ENCODE assay signal across 13 cellular contexts in the genomic region with DNA sequence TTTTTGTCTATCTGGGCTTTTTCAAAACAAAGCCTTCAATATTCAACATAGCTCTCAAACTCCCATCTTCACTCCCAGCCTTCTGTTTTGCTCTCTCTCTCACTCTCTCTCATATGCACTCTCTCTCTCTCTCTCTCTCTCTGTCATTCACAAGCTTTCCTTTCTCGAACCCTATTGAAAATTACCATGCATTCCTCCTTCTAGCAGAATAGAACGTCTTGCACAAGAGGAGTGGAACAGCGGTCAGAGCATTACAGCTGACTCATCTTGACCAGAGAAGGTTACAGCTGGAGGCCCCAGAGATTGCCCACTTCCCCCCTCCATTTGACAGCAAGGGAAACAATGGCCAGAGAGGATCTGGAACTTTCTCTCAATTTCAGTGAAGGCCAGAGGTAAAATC. TPM values are rescaled to one million over a fixed set of nuclear protein-coding genes. Genes with fewer than 3 reads are reported as not detected.
DNase-seq lines count a peak whose midpoint lies in the region; ATAC-seq, FAIRE-seq and TF ChIP-seq lines count a peak whose summit lies in the region.
"Had no signal": no experiment of that assay in that cellular context is flagged by ENCODE, and none has a peak within 500 bp of the region (broad histone marks: within the 10 kb centered on the region; RNA-seq: fewer than 3 reads in every experiment).

No MANE protein-coding gene starts in this region.

- peak in 1 of 2 donors; percentile 9 for TF ChIP-seq EP300 in tibial nerve (IDR thresholded peaks at IDR 0.05)

- FAIRE-seq in HTR-8/SVneo (lab: Jason Lieb, UNC): peak; percentile 96
- FAIRE-seq: TTC549 had no signal

- TF ChIP-seq POLR2A in adrenal gland (IDR thresholded peaks at IDR 0.05) (no peak), testis (IDR thresholded peaks at IDR 0.05) (no peak), tibial nerve (IDR thresholded peaks at IDR 0.05) (no peak)

- peak; percentile 59 for DNase-seq in AG04449 (ENCODE audit: low read depth, low spot score)
- DNase-seq in HTR-8/SVneo (ENCODE audit: insufficient read length, low spot score): peak; percentile 74
- DNase-seq in adrenal gland: peak in 5 of 7 donors; percentile 16 to 57 (median 24)
- DNase-seq in kidney tubule cell (ENCODE audit: low spot score): peak; percentile 80
- DNase-seq in testis: no peak
- no peak for DNase-seq in mucosa of descending colon
- DNase-seq in tibial nerve (ENCODE audit: low spot score in 2 of 2): no peak
- DNase-seq: effector memory CD8-positive, alpha-beta T cell; immature natural killer cell; NCI-H774 had no signal

- CTCF ChIA-PET in AG04449 (lab: Yijun Ruan, JAX): interaction anchor here (3.5 kb wide), 1 partner anchor 166 kb away, joined by 12 read pairs; no protein-coding TSS in a partner anchor

- POLR2A ChIA-PET in AG04449 (lab: Yijun Ruan, JAX): interaction anchor here (0.6 kb wide), 1 partner anchor 155 kb away, joined by 4 read pairs; no protein-coding TSS in a partner anchor

- intact Hi-C loops in adrenal gland (cut with DNase I) (no loop called here), testis (cut with DNase I; ENCODE audit: low total_unique reads) (no loop called here), mucosa of descending colon (cut with DNase I, micrococcal nuclease) (no loop called here)

- TF ChIP-seq CTCF in AG04449 (IDR thresholded peaks at IDR 0.05; ENCODE audit: insufficient read depth, low read length, missing control alignments) (no peak), adrenal gland (IDR thresholded peaks at IDR 0.05) (no peak), testis (IDR thresholded peaks at IDR 0.05) (no peak), mucosa of descending colon (IDR thresholded peaks at IDR 0.05) (no peak), tibial nerve (IDR thresholded peaks at IDR 0.05) (no peak)

- no peak for ATAC-seq in GM21825 (IDR thresholded peaks at IDR 0.05; ENCODE audit: unreplicated experiment)
- no peak for ATAC-seq in mucosa of descending colon
- ATAC-seq: effector memory CD8-positive, alpha-beta T cell had no signal

- H3K4me1 ChIP-seq in adrenal gland (replicated peaks in 1 of 2) (peaks cover 0 to 6% of the 10 kb centered on the region in 2 donors), testis (peaks cover 11% of the 10 kb centered on the region), mucosa of descending colon (ENCODE audit: low read depth) (no peaks in the 10 kb centered on the region), tibial nerve (peaks cover 0 to 4% (median 0%) of the 10 kb centered on the region in 4 donors)

- H3K9me3 ChIP-seq in adrenal gland (replicated peaks in 1 of 3): no peaks in the 10 kb centered on the region
- no peaks in the 10 kb centered on the region for H3K9me3 ChIP-seq in testis
- H3K9me3 ChIP-seq in mucosa of descending colon: no peaks in the 10 kb centered on the region
- no peaks in the 10 kb centered on the region for H3K9me3 ChIP-seq in tibial nerve
- H3K9me3 ChIP-seq: BLaER1 treated with 17β-estradiol and CSF1 and Interleukin-3, amounts not matched to agents 10 nM and 100 nM had no signal

- H3K36me3 ChIP-seq in adrenal gland (replicated peaks in 1 of 2): no peaks in the 10 kb centered on the region
- no peaks in the 10 kb centered on the region for H3K36me3 ChIP-seq in testis (ENCODE audit: low read depth, missing control alignments)
- H3K36me3 ChIP-seq in mucosa of descending colon (ENCODE audit: low read depth): no peaks in the 10 kb centered on the region
- no peaks in the 10 kb centered on the region for H3K36me3 ChIP-seq in tibial nerve
- H3K36me3 ChIP-seq: BLaER1 treated with 17β-estradiol and CSF1 and Interleukin-3, amounts not matched to agents 10 nM and 100 nM had no signal

- H3K27me3 ChIP-seq in adrenal gland: no peaks in the 10 kb centered on the region
- H3K27me3 ChIP-seq in testis: no peaks in the 10 kb centered on the region
- no peaks in the 10 kb centered on the region for H3K27me3 ChIP-seq in tibial nerve

- WGBS in adrenal gland, 4 donors: 30 to 59% (median 40%) methylated on average over 3 of the region's 3 CpGs
- WGBS in testis, 2 donors: 57 to 65% methylated on average over 3 of the region's 3 CpGs
- 22 to 39% methylated on average over 3 of the region's 3 CpGs for WGBS in tibial nerve, 2 donors

- H3K4me3 ChIP-seq in AG04449 (ENCODE audit: low read depth, low read length) (no peak overlapping the region), adrenal gland (no peak overlapping the region), testis (no peak overlapping the region), mucosa of descending colon (no peak overlapping the region), tibial nerve (no peak overlapping the region)
- H3K4me3 ChIP-seq: BLaER1 treated with 17β-estradiol and CSF1 and Interleukin-3, amounts not matched to agents 10 nM and 100 nM had no signal

- H3K27ac ChIP-seq in adrenal gland (peak overlapping the region in 2 of 5 donors; percentile 7 to 41), testis (no peak overlapping the region), tibial nerve (no peak overlapping the region)
- H3K27ac ChIP-seq: BLaER1 treated with 17β-estradiol and CSF1 and Interleukin-3, amounts not matched to agents 10 nM and 100 nM had no signal

RNA-seq across cellular contexts. Expression of a gene that starts 51.0 kb away (rescaled TPM):
- total RNA-seq in adrenal gland (100 to 1,000 TPM in 3 of 8 donors, 10 to 100 TPM in 5; 43.2 to 118 (median 68.0) TPM), testis (10 to 100 TPM; 49.9 to 63.9 TPM), mucosa of descending colon (10 to 100 TPM in 2 of 3 donors, 1 to 10 TPM in 1; 9.5 to 28.9 (median 13.1) TPM), tibial nerve (100 to 1,000 TPM; 145 to 247 (median 212) TPM)
- polyA plus RNA-seq in adrenal gland (10 to 100 TPM in 2 of 3 donors, 1 to 10 TPM in 1; 9.2 to 18.3 (median 10.2) TPM), testis (ENCODE audit: insufficient read depth, low read depth, low replicate concordance) (19.7 TPM)
- polyA plus RNA-seq: immature natural killer cell had no signal

Comparison
In these comparisons a context has a peak if more than half of its experiments do, and no peak if none do; other contexts are left out.
1. DNase-seq: peak in AG04449 (single experiment), HTR-8/SVneo (single experiment), adrenal gland (5 of 7) and kidney tubule cell (single experiment); none in testis (single experiment), mucosa of descending colon (0 of 3) and tibial nerve (0 of 2).